Comparison of ENCODE assay signal across 7 cellular contexts in genomic region chrX:106999002-106999975, GRCh38. TPM values are rescaled to one million over a fixed set of nuclear protein-coding genes. Genes with fewer than 3 reads are reported as not detected.
DNase-seq lines count a peak whose midpoint lies in the region; ATAC-seq, FAIRE-seq and TF ChIP-seq lines count a peak whose summit lies in the region.

No MANE protein-coding gene starts in this region.

- peak overlapping the region in 1 of 3 donors; percentile 56 for H3K27ac ChIP-seq in right lobe of liver

- 28% methylated on average over 38 of the region's 88 CpGs for WGBS in right lobe of liver (ENCODE audit: insufficient coverage, low coverage, low lambda C conversion rate, missing lambda C conversion rate)

- H3K4me3 Mint-ChIP-seq in dendritic cell treated with granulocyte-macrophage colony-stimulating factor and Interleukin-4, amounts not matched to agents 40 ng/mL and 50 ng/mL, for 4 days, result peak overlapping the region; percentile 64

- peak; percentile 13 for ATAC-seq in HG02763 (IDR thresholded peaks at IDR 0.05; ENCODE audit: unreplicated experiment)
- ATAC-seq in right lobe of liver, result peak; percentile 73 to 76 (median 75)

- peaks cover 30% of the 10 kb centered on the region for H3K27me3 Mint-ChIP-seq in dendritic cell treated with granulocyte-macrophage colony-stimulating factor and Interleukin-4, amounts not matched to agents 40 ng/mL and 50 ng/mL, for 4 days

- no peak for TF ChIP-seq POLR2A in GM12891 (IDR thresholded peaks at IDR 0.05; ENCODE audit: low read depth, low read length)
- no peak for TF ChIP-seq POLR2A in right lobe of liver (IDR thresholded peaks at IDR 0.05)

- H3K27ac Mint-ChIP-seq in dendritic cell treated with granulocyte-macrophage colony-stimulating factor and Interleukin-4, amounts not matched to agents 40 ng/mL and 50 ng/mL, for 4 days, result no peak overlapping the region

- H3K4me1 Mint-ChIP-seq in dendritic cell treated with granulocyte-macrophage colony-stimulating factor and Interleukin-4, amounts not matched to agents 40 ng/mL and 50 ng/mL, for 4 days (ENCODE audit: low read depth), result peaks cover 8% of the 10 kb centered on the region

- FAIRE-seq in GM12891 (lab: Jason Lieb, UNC), result peak; percentile 67

- DNase-seq in GM12891 (ENCODE audit: insufficient read length, low spot score), result peak; percentile 0
- DNase-seq in NCI-H2107 treated with DMSO at 0.1 percent for 48 hours (lab: John Stamatoyannopoulos, UW; ENCODE audit: unreplicated experiment), result peak; percentile 26
- peak; percentile 55 for DNase-seq in activated CD4-positive, alpha-beta T cell treated with anti-CD3 and anti-CD28 coated beads for 48 hours
- peak; percentile 57 to 66 (median 60) for DNase-seq in right lobe of liver
- DNase-seq in stimulated activated CD4-positive, alpha-beta T cell treated with anti-CD3 and anti-CD28 coated beads, Interleukin-4, amount 100 ng/mL, for 24 hours, result peak; percentile 37

- H3K4me3 ChIP-seq in right lobe of liver, result peak overlapping the region; percentile 48 to 58 (median 49)

- peak in 3 of 4 donors; percentile 33 to 51 (median 50) for TF ChIP-seq CTCF in right lobe of liver (IDR thresholded peaks at IDR 0.05)

- H3K9me3 Mint-ChIP-seq in dendritic cell treated with granulocyte-macrophage colony-stimulating factor and Interleukin-4, amounts not matched to agents 40 ng/mL and 50 ng/mL, for 4 days, result no peaks in the 10 kb centered on the region

- H3K27me3 ChIP-seq in right lobe of liver, result peaks cover 0 to 3% of the 10 kb centered on the region in 2 donors

- no peaks in the 10 kb centered on the region for H3K36me3 ChIP-seq in right lobe of liver

- intact Hi-C loops in dendritic cell treated with granulocyte-macrophage colony-stimulating factor and Interleukin-4, amounts not matched to agents 40 ng/mL and 50 ng/mL, for 4 days (cut with micrococcal nuclease), result no loop called here
- intact Hi-C loops in right lobe of liver (cut with DNase I), result no loop called here

- no peaks in the 10 kb centered on the region for H3K9me3 ChIP-seq in right lobe of liver

- H3K4me1 ChIP-seq in right lobe of liver, result no peaks in the 10 kb centered on the region

- no peaks in the 10 kb centered on the region for H3K36me3 Mint-ChIP-seq in dendritic cell treated with granulocyte-macrophage colony-stimulating factor and Interleukin-4, amounts not matched to agents 40 ng/mL and 50 ng/mL, for 4 days (ENCODE audit: low read depth)

TF ChIP-seq in GM12891, 5 proteins besides CTCF, POLR2A, EP300 and RAD21:
- no peak for TF ChIP-seq PAX5 (IDR thresholded peaks at IDR 0.05; ENCODE audit: insufficient read depth, low read length, severe bottlenecking)
- no peak for TF ChIP-seq POU2F2 (IDR thresholded peaks at IDR 0.05; ENCODE audit: low read depth, low read length)
- no peak for TF ChIP-seq POLR2AphosphoS5 (IDR thresholded peaks at IDR 0.05; ENCODE audit: low read depth, low read length)
- TF ChIP-seq TAF1 (IDR thresholded peaks at IDR 0.05; ENCODE audit: low read depth, low read length), result no peak
- TF ChIP-seq SPI1 (IDR thresholded peaks at IDR 0.05; ENCODE audit: low read depth, low read length), result no peak

RNA-seq across cellular contexts. Expression of gene MORC4, which starts 0.7 kb away (rescaled TPM):
- 0.09 TPM for polyA plus RNA-seq in GM12891 (2012; ENCODE audit: low read depth, missing spikeins)
- 10 to 100 TPM in 5 of 6 experiments, 1 to 10 TPM in 1; 8.9 to 26.9 (median 19.4) TPM for total RNA-seq in right lobe of liver

Comparison
In these comparisons a context has a peak if more than half of its experiments do, and no peak if none do; other contexts are left out.
1. DNase-seq: peak in every context shown above with its lines; median percentile 60 in right lobe of liver; 55 in activated CD4-positive, alpha-beta T cell treated with anti-CD3 and anti-CD28 coated beads for 48 hours; 37 in stimulated activated CD4-positive, alpha-beta T cell treated with anti-CD3 and anti-CD28 coated beads, Interleukin-4, amount 100 ng/mL, for 24 hours; 26 in NCI-H2107 treated with DMSO at 0.1 percent for 48 hours; 0 in GM12891.